Comparison of ENCODE assay signal across 23 cellular contexts in genomic region chr16:78778724-78779004, GRCh38.
A peak's percentile ranks its signal among the peaks of the same experiment; 100 is the strongest.
DNase-seq lines count a peak whose midpoint lies in the region; ATAC-seq and TF ChIP-seq lines count a peak whose summit lies in the region.
"Had no signal": no experiment of that assay in that cellular context is flagged by ENCODE, and none has a peak within 500 bp of the region (broad histone marks: within the 10 kb centered on the region; RNA-seq: fewer than 3 reads in every experiment).

No MANE protein-coding gene starts in this region.

- H3K9me3 Mint-ChIP-seq in activated T-cell treated with anti-CD3 and anti-CD28 coated beads, Interleukin-2, amount 50 U/mL, for 24 hours = no peaks in the 10 kb centered on the region
- H3K9me3 Mint-ChIP-seq in CD4-positive, alpha-beta memory T cell = peaks cover 0 to 6% (median 0%) of the 10 kb centered on the region in 8 donors
- peaks cover 2% of the 10 kb centered on the region for H3K9me3 Mint-ChIP-seq in activated CD8-positive, alpha-beta T cell treated with anti-CD3 and anti-CD28 coated beads for 36 hours

- no peaks in the 10 kb centered on the region for H3K36me3 ChIP-seq in CD4-positive, alpha-beta memory T cell (ENCODE audit: insufficient read depth, low read length)
- H3K36me3 ChIP-seq in hepatocyte (replicated peaks; ENCODE audit: insufficient read depth, low read depth) = no peaks in the 10 kb centered on the region
- H3K36me3 ChIP-seq: adrenal gland, gastrocnemius medialis, left lung, SJSA1, upper lobe of left lung had no signal

- peaks cover 8% of the 10 kb centered on the region for H3K4me1 ChIP-seq in CD4-positive, alpha-beta memory T cell (ENCODE audit: insufficient read depth, low read length)
- H3K4me1 ChIP-seq in hepatocyte (ENCODE audit: insufficient read depth) = no peaks in the 10 kb centered on the region
- H3K4me1 ChIP-seq: adrenal gland, left lung, SJSA1, upper lobe of left lung had no signal

- intact Hi-C loops in CD4-positive, alpha-beta memory T cell (cut with micrococcal nuclease) = no loop called here
- intact Hi-C loops in activated CD8-positive, alpha-beta T cell treated with anti-CD3 and anti-CD28 coated beads for 36 hours (cut with micrococcal nuclease) = loop anchor here (5.0 to 10.0 kb wide), 2 partner anchors 116 to 299 kb away; no protein-coding TSS in a partner anchor

- 96% methylated on average over 7 of the region's 7 CpGs for WGBS in hepatocyte (ENCODE audit: low lambda C conversion rate, missing lambda C conversion rate)

- H4K20me1 ChIP-seq in hepatocyte (ENCODE audit: insufficient read depth, poor library complexity, severe bottlenecking) = no peaks in the 10 kb centered on the region

- H3K27me3 Mint-ChIP-seq in activated T-cell treated with anti-CD3 and anti-CD28 coated beads, Interleukin-2, amount 50 U/mL, for 24 hours = no peaks in the 10 kb centered on the region
- peaks cover 6 to 10% of the 10 kb centered on the region in 2 donors for H3K27me3 Mint-ChIP-seq in CD4-positive, alpha-beta memory T cell
- H3K27me3 Mint-ChIP-seq in activated CD8-positive, alpha-beta T cell treated with anti-CD3 and anti-CD28 coated beads for 36 hours = no peaks in the 10 kb centered on the region
- H3K27me3 Mint-ChIP-seq: brain had no signal

- H3K79me2 ChIP-seq in hepatocyte = no peaks in the 10 kb centered on the region

- H3K27me3 ChIP-seq in CD4-positive, alpha-beta memory T cell (ENCODE audit: insufficient read depth, low read length) = no peaks in the 10 kb centered on the region
- no peaks in the 10 kb centered on the region for H3K27me3 ChIP-seq in hepatocyte
- H3K27me3 ChIP-seq: adrenal gland, dorsolateral prefrontal cortex, gastrocnemius medialis, left lung, SJSA1, upper lobe of left lung had no signal

- H3K9me2 ChIP-seq in hepatocyte (replicated peaks; ENCODE audit: insufficient read depth) = no peaks in the 10 kb centered on the region

- peaks cover 7% of the 10 kb centered on the region for H3K36me3 Mint-ChIP-seq in activated T-cell treated with anti-CD3 and anti-CD28 coated beads, Interleukin-2, amount 50 U/mL, for 24 hours (ENCODE audit: low read depth)
- H3K36me3 Mint-ChIP-seq in CD4-positive, alpha-beta memory T cell = peaks cover 0 to 10% of the 10 kb centered on the region in 2 donors
- peaks cover 6% of the 10 kb centered on the region for H3K36me3 Mint-ChIP-seq in activated CD8-positive, alpha-beta T cell treated with anti-CD3 and anti-CD28 coated beads for 36 hours (ENCODE audit: low read depth)
- H3K36me3 Mint-ChIP-seq: brain had no signal

- no peak overlapping the region for H3K4me3 ChIP-seq in CD4-positive, alpha-beta memory T cell (ENCODE audit: low read length in 2 of 2)
- H3K4me3 ChIP-seq in hepatocyte = no peak overlapping the region
- H3K4me3 ChIP-seq: adrenal gland, dorsolateral prefrontal cortex, left lung, SJSA1, upper lobe of left lung had no signal

- H3K9me3 ChIP-seq in CD4-positive, alpha-beta memory T cell (ENCODE audit: control insufficient read depth in 1 of 2, low read length in 2 of 2) = no peaks in the 10 kb centered on the region
- H3K9me3 ChIP-seq in hepatocyte (ENCODE audit: low read depth) = no peaks in the 10 kb centered on the region
- H3K9me3 ChIP-seq: adrenal gland, gastrocnemius medialis, left lung, upper lobe of left lung had no signal

- no peak for TF ChIP-seq CTCF in activated CD8-positive, alpha-beta T cell treated with anti-CD3 and anti-CD28 coated beads for 36 hours (IDR thresholded peaks at IDR 0.05)
- no peak for TF ChIP-seq CTCF in hepatocyte (IDR thresholded peaks at IDR 0.05; ENCODE audit: poor library complexity)

- CTCF ChIA-PET in CD4-positive, alpha-beta memory T cell (lab: Charles Lee; ENCODE audit: partially characterized antibody) = interaction anchor here (1.5 kb wide), 1 partner anchor 9 kb away, joined by 6 read pairs; no protein-coding TSS in a partner anchor
- CTCF ChIA-PET in activated CD8-positive, alpha-beta T cell treated with anti-CD3 and anti-CD28 coated beads for 36 hours (lab: Charles Lee) = interaction anchor here (0.5 to 4.0 kb wide), 3 partner anchors 8 to 550 kb away, joined by 4 to 23 read pairs (median 5); no protein-coding TSS in a partner anchor

- peak overlapping the region; percentile 33 for H3K4me3 Mint-ChIP-seq in activated T-cell treated with anti-CD3 and anti-CD28 coated beads, Interleukin-2, amount 50 U/mL, for 24 hours
- peak overlapping the region in 6 of 8 donors; percentile 8 to 60 (median 36) for H3K4me3 Mint-ChIP-seq in CD4-positive, alpha-beta memory T cell
- no peak overlapping the region for H3K4me3 Mint-ChIP-seq in activated CD8-positive, alpha-beta T cell treated with anti-CD3 and anti-CD28 coated beads for 36 hours
- H3K4me3 Mint-ChIP-seq: brain had no signal

- no peak for DNase-seq in activated T-cell treated with anti-CD3 and anti-CD28 coated beads, Interleukin-2, amount 50 U/mL, for 24 hours
- no peak for DNase-seq in activated T-cell treated with anti-CD3 and anti-CD28 coated beads for 4 hours
- no peak for DNase-seq in CD4-positive, alpha-beta memory T cell
- DNase-seq in activated CD8-positive, alpha-beta T cell treated with anti-CD3 and anti-CD28 coated beads for 36 hours = no peak
- no peak for DNase-seq in hepatocyte (ENCODE audit: low spot score)
- DNase-seq in hepatic stellate cell (ENCODE audit: low spot score) = no peak
- no peak for DNase-seq in NCI-H2196 treated with DMSO at 0.1 percent for 48 hours (lab: John Stamatoyannopoulos, UW; ENCODE audit: unreplicated experiment)
- DNase-seq in NCI-H128 (lab: John Stamatoyannopoulos, UW; ENCODE audit: unreplicated experiment) = no peak
- DNase-seq: adrenal gland, COR-L47, DMS53, dorsolateral prefrontal cortex, Karpas-422, left lung, mesendoderm, NCI-H146, NCI-H446 treated with DMSO at 0.1 percent for 48 hours, occipital lobe, upper lobe of left lung had no signal

- H3K4me1 Mint-ChIP-seq in activated T-cell treated with anti-CD3 and anti-CD28 coated beads, Interleukin-2, amount 50 U/mL, for 24 hours (ENCODE audit: low read depth) = peaks cover 76% of the 10 kb centered on the region
- peaks cover 9 to 20% (median 14%) of the 10 kb centered on the region in 4 donors for H3K4me1 Mint-ChIP-seq in CD4-positive, alpha-beta memory T cell
- peaks cover 31% of the 10 kb centered on the region for H3K4me1 Mint-ChIP-seq in activated CD8-positive, alpha-beta T cell treated with anti-CD3 and anti-CD28 coated beads for 36 hours (ENCODE audit: low read depth)

- H3K27ac ChIP-seq in CD4-positive, alpha-beta memory T cell (ENCODE audit: low read depth, low read length) = no peak overlapping the region
- peak overlapping the region; percentile 31 for H3K27ac ChIP-seq in hepatocyte
- H3K27ac ChIP-seq: adrenal gland, dorsolateral prefrontal cortex, HL-60, left lung, SJSA1, upper lobe of left lung had no signal

- H3K27ac Mint-ChIP-seq in activated T-cell treated with anti-CD3 and anti-CD28 coated beads, Interleukin-2, amount 50 U/mL, for 24 hours = peak overlapping the region; percentile 98
- peak overlapping the region in 5 of 7 donors; percentile 29 to 72 (median 65) for H3K27ac Mint-ChIP-seq in CD4-positive, alpha-beta memory T cell
- peak overlapping the region; percentile 93 for H3K27ac Mint-ChIP-seq in activated CD8-positive, alpha-beta T cell treated with anti-CD3 and anti-CD28 coated beads for 36 hours
- H3K27ac Mint-ChIP-seq: brain had no signal

- no peak overlapping the region for H3K4me2 ChIP-seq in hepatocyte

- ATAC-seq in activated CD8-positive, alpha-beta T cell treated with anti-CD3 and anti-CD28 coated beads for 36 hours = no peak
- ATAC-seq: left lung had no signal

- POLR2A ChIA-PET in CD4-positive, alpha-beta memory T cell (lab: Charles Lee; ENCODE audit: partially characterized antibody) = no interaction called here
- POLR2A ChIA-PET in activated CD8-positive, alpha-beta T cell treated with anti-CD3 and anti-CD28 coated beads for 36 hours (lab: Charles Lee) = interaction anchor here (0.9 to 1.9 kb wide), 4 partner anchors 115 to 635 kb away, joined by 3 to 5 read pairs (median 3); no protein-coding TSS in a partner anchor

- no peak overlapping the region for H2AFZ ChIP-seq in hepatocyte
